13 cellular contexts compared by ENCODE assay signal in the genomic region with DNA sequence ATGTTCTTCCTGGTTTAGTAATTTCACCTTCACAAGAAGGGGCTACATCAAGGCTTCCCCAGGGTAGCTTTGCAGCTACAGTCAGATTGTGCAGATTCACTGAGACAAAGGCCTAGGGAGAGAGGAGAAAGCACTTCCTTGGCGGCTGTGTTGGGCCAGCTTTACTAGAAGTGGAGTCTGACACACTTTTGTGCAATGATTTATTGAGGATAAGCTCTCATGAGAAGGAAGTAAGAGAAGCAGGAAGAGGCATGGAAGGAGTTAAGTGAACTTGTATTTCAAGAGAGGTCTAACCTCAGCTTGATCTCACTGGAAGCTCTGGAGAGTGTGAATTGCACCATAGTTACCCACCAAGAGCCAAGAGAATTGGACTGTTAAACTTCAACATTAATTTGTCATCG.
DNase-seq lines count a peak whose midpoint lies in the region; ATAC-seq and TF ChIP-seq lines count a peak whose summit lies in the region.
"Had no signal": no experiment of that assay in that cellular context is flagged by ENCODE, and none has a peak within 500 bp of the region (broad histone marks: within the 10 kb centered on the region; RNA-seq: fewer than 3 reads in every experiment).

No MANE protein-coding gene starts in this region.

- peak overlapping the region; percentile 8 to 83 (median 45) for H3K27ac ChIP-seq in sigmoid colon
- H3K27ac ChIP-seq: 22Rv1, hepatocyte, VCaP had no signal

- POLR2A ChIA-PET in WTC11 (lab: Charles Lee) = no interaction called here

- 85 to 92% methylated on average over 2 of the region's 2 CpGs for WGBS in sigmoid colon, 2 donors

- H3K9me3 ChIP-seq in sigmoid colon = no peaks in the 10 kb centered on the region

- CTCF ChIA-PET in WTC11 (lab: Charles Lee) = no interaction called here

- no peaks in the 10 kb centered on the region for H3K9me3 Mint-ChIP-seq in WTC11

- TF ChIP-seq CTCF in choroid plexus epithelial cell (conservative IDR thresholded peaks at IDR 0.05; ENCODE audit: low read depth, low read length) (no peak), sigmoid colon (IDR thresholded peaks at IDR 0.05) (no peak), WTC11 (IDR thresholded peaks at IDR 0.05) (no peak)

- no peak for TF ChIP-seq POLR2A in sigmoid colon (IDR thresholded peaks at IDR 0.05)

- H3K4me1 Mint-ChIP-seq in WTC11 = peaks cover 41% of the 10 kb centered on the region

- H3K27ac Mint-ChIP-seq in WTC11 = no peak overlapping the region

- peaks cover 36% of the 10 kb centered on the region for H3K36me3 Mint-ChIP-seq in WTC11

- H3K4me1 ChIP-seq in sigmoid colon = peaks cover 0 to 100% (median 98%) of the 10 kb centered on the region in 4 donors

- DNase-seq in SKM-1 treated with dmso at 0.1 percent for 144 hours (lab: John Stamatoyannopoulos, UW; ENCODE audit: unreplicated experiment) = peak; percentile 15
- DNase-seq in SKM-1 (lab: John Stamatoyannopoulos, UW; ENCODE audit: unreplicated experiment) = no peak
- DNase-seq in NOMO-1 treated with DMSO at 0.1 percent for 48 hours (lab: John Stamatoyannopoulos, UW; ENCODE audit: unreplicated experiment) = peak; percentile 89
- peak; percentile 67 for DNase-seq in choroid plexus epithelial cell (ENCODE audit: low read depth)
- no peak for DNase-seq in sigmoid colon
- DNase-seq in WTC11 (ENCODE audit: low spot score) = no peak
- no peak for DNase-seq in stimulated activated CD8-positive, alpha-beta memory T cell treated with anti-CD3 and anti-CD28 coated beads, Interleukin-4, amount 100 ng/mL, for 48 hours
- no peak for DNase-seq in globus pallidus (ENCODE audit: low spot score)
- DNase-seq: effector CD4-positive, alpha-beta T cell; RPMI8226 had no signal

- no peak for ATAC-seq in WTC11

- H3K4me3 ChIP-seq in choroid plexus epithelial cell (ENCODE audit: low read depth, low read length) (no peak overlapping the region), sigmoid colon (no peak overlapping the region)
- H3K4me3 ChIP-seq: hepatocyte had no signal

- no peak overlapping the region for H3K4me3 Mint-ChIP-seq in WTC11

- TF ChIP-seq EP300 in sigmoid colon (IDR thresholded peaks at IDR 0.05) = no peak

- intact Hi-C loops in sigmoid colon (cut with DNase I) = no loop called here

- H3K27me3 ChIP-seq in sigmoid colon = no peaks in the 10 kb centered on the region
- H3K27me3 ChIP-seq: hepatocyte had no signal

- no peaks in the 10 kb centered on the region for H3K27me3 Mint-ChIP-seq in WTC11 (ENCODE audit: low read depth)

- H3K36me3 ChIP-seq in sigmoid colon = peaks cover 0 to 28% (median 12%) of the 10 kb centered on the region in 4 donors

TF ChIP-seq in WTC11, 78 proteins besides CTCF, POLR2A, EP300 and RAD21:
- TF ChIP-seq NR3C1 (CRISPR knock-in tag; conservative IDR thresholded peaks at IDR 0.05; ENCODE audit: low read depth) = no peak
- TF ChIP-seq CREB1 (CRISPR knock-in tag; IDR thresholded peaks at IDR 0.05) = no peak
- no peak for TF ChIP-seq ATF1 (CRISPR knock-in tag; IDR thresholded peaks at IDR 0.05)
- TF ChIP-seq, protein P1, sequence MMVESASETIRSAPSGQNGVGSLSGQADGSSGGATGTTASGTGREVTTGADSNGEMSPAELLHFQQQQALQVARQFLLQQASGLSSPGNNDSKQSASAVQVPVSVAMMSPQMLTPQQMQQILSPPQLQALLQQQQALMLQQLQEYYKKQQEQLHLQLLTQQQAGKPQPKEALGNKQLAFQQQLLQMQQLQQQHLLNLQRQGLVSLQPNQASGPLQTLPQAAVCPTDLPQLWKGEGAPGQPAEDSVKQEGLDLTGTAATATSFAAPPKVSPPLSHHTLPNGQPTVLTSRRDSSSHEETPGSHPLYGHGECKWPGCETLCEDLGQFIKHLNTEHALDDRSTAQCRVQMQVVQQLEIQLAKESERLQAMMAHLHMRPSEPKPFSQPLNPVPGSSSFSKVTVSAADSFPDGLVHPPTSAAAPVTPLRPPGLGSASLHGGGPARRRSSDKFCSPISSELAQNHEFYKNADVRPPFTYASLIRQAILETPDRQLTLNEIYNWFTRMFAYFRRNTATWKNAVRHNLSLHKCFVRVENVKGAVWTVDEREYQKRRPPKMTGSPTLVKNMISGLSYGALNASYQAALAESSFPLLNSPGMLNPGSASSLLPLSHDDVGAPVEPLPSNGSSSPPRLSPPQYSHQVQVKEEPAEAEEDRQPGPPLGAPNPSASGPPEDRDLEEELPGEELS (CRISPR knock-in tag; IDR thresholded peaks at IDR 0.05) = no peak
- no peak for TF ChIP-seq GABPB1 (CRISPR knock-in tag; IDR thresholded peaks at IDR 0.05)
- no peak for TF ChIP-seq ZNF219 (CRISPR knock-in tag; IDR thresholded peaks at IDR 0.05; ENCODE audit: borderline replicate concordance)
- TF ChIP-seq, protein P2, sequence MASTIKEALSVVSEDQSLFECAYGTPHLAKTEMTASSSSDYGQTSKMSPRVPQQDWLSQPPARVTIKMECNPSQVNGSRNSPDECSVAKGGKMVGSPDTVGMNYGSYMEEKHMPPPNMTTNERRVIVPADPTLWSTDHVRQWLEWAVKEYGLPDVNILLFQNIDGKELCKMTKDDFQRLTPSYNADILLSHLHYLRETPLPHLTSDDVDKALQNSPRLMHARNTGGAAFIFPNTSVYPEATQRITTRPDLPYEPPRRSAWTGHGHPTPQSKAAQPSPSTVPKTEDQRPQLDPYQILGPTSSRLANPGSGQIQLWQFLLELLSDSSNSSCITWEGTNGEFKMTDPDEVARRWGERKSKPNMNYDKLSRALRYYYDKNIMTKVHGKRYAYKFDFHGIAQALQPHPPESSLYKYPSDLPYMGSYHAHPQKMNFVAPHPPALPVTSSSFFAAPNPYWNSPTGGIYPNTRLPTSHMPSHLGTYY (CRISPR knock-in tag; IDR thresholded peaks at IDR 0.05) = no peak
- TF ChIP-seq, protein P3, sequence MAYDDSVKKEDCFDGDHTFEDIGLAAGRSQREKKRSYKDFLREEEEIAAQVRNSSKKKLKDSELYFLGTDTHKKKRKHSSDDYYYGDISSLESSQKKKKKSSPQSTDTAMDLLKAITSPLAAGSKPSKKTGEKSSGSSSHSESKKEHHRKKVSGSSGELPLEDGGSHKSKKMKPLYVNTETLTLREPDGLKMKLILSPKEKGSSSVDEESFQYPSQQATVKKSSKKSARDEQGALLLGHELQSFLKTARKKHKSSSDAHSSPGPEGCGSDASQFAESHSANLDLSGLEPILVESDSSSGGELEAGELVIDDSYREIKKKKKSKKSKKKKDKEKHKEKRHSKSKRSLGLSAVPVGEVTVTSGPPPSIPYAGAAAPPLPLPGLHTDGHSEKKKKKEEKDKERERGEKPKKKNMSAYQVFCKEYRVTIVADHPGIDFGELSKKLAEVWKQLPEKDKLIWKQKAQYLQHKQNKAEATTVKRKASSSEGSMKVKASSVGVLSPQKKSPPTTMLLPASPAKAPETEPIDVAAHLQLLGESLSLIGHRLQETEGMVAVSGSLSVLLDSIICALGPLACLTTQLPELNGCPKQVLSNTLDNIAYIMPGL (CRISPR knock-in tag; IDR thresholded peaks at IDR 0.05) = no peak
- no peak for TF ChIP-seq GTF2I (CRISPR knock-in tag; conservative IDR thresholded peaks at IDR 0.05)
- no peak for TF ChIP-seq SMAD4 (CRISPR knock-in tag; IDR thresholded peaks at IDR 0.05)

Comparison
In these comparisons a context has a peak if more than half of its experiments do, and no peak if none do; other contexts are left out.
1. DNase-seq: peak in SKM-1 treated with dmso at 0.1 percent for 144 hours (single experiment), NOMO-1 treated with DMSO at 0.1 percent for 48 hours (single experiment) and choroid plexus epithelial cell (single experiment); none in SKM-1 (single experiment), sigmoid colon (single experiment), WTC11 (single experiment), stimulated activated CD8-positive, alpha-beta memory T cell treated with anti-CD3 and anti-CD28 coated beads, Interleukin-4, amount 100 ng/mL, for 48 hours (single experiment) and globus pallidus (single experiment).